ENCODE assay signal across 2 cellular contexts in genomic region chr10:43482319-43483078, GRCh38.
A peak's percentile ranks its signal among the peaks of the same experiment; 100 is the strongest.
TF ChIP-seq lines count a peak whose summit lies in the region.

No MANE protein-coding gene starts in this region.

TF ChIP-seq in HCT116, 20 proteins besides CTCF, POLR2A, EP300 and RAD21:
- peak; percentile 57 for TF ChIP-seq ZNF274 (IDR thresholded peaks at IDR 0.05; ENCODE audit: low read depth, low read length)
- TF ChIP-seq ATF3 (IDR thresholded peaks at IDR 0.05): no peak
- TF ChIP-seq CEBPB (IDR thresholded peaks at IDR 0.05; ENCODE audit: low read depth): no peak
- TF ChIP-seq POLR2AphosphoS5 (IDR thresholded peaks at IDR 0.05; ENCODE audit: low read depth, low read length): no peak

TF ChIP-seq in K562, 482 proteins besides CTCF, POLR2A, EP300 and RAD21:
- TF ChIP-seq CHAMP1 (IDR thresholded peaks at IDR 0.05) (no peak), NR3C1 (CRISPR knock-in tag; IDR thresholded peaks at IDR 0.05) (no peak), ZNF75A (CRISPR knock-in tag; IDR thresholded peaks at IDR 0.05) (peak; percentile 88), KLF16 (IDR thresholded peaks at IDR 0.05) (no peak), PCBP1 (IDR thresholded peaks at IDR 0.05; ENCODE audit: low read depth, low read length, poor library complexity, severe bottlenecking) (no peak), POLR3A (IDR thresholded peaks at IDR 0.05; ENCODE audit: borderline replicate concordance, extremely low read depth, insufficient read depth, insufficient read length) (no peak), HMG20B (CRISPR knock-in tag; IDR thresholded peaks at IDR 0.05) (no peak), HIVEP1 (CRISPR knock-in tag; IDR thresholded peaks at IDR 0.05) (no peak), PATZ1 (CRISPR knock-in tag; IDR thresholded peaks at IDR 0.05; ENCODE audit: borderline replicate concordance) (no peak), ZNF274 (IDR thresholded peaks at IDR 0.05; ENCODE audit: borderline replicate concordance, low read depth, low read length) (peak; percentile 77), ARID3A (IDR thresholded peaks at IDR 0.05; ENCODE audit: borderline replicate concordance, low read depth, low read length) (no peak), CBX3 (IDR thresholded peaks at IDR 0.05; ENCODE audit: borderline replicate concordance in 1 of 2, low read length in 2 of 2) (peak in 1 of 2 experiments; percentile 58; a peak in 2 of 3 replicates)
TF ChIP-seq in K562: peak in this region for 3.
